In genomic region chr22:35608088-35608487, GRCh38 we compare ENCODE assay signal across 19 cellular contexts. TPM values are rescaled to one million over a fixed set of nuclear protein-coding genes. Genes with fewer than 3 reads are reported as not detected.
DNase-seq lines count a peak whose midpoint lies in the region; ATAC-seq and TF ChIP-seq lines count a peak whose summit lies in the region.
"Had no signal": no experiment of that assay in that cellular context is flagged by ENCODE, and none has a peak within 500 bp of the region (broad histone marks: within the 10 kb centered on the region; RNA-seq: fewer than 3 reads in every experiment).

No MANE protein-coding gene starts in this region.

- H3K79me2 ChIP-seq in osteoblast (ENCODE audit: insufficient read depth, low read length), result no peaks in the 10 kb centered on the region

- no peak overlapping the region for H2AFZ ChIP-seq in osteoblast (ENCODE audit: low read length)
- H2AFZ ChIP-seq: PC-9 had no signal

- POLR2A ChIA-PET in Panc1 (lab: Charles Lee), result no interaction called here

- H3K36me3 ChIP-seq in BLaER1 (no peaks in the 10 kb centered on the region), Panc1 (ENCODE audit: control insufficient read depth, insufficient read depth, low read length) (no peaks in the 10 kb centered on the region), osteoblast (ENCODE audit: insufficient read depth, low read length) (no peaks in the 10 kb centered on the region)

- H3K9me3 ChIP-seq in BLaER1 (no peaks in the 10 kb centered on the region), Panc1 (ENCODE audit: control insufficient read depth, insufficient read depth, low read depth, low read length) (no peaks in the 10 kb centered on the region), osteoblast (ENCODE audit: low read depth, low read length) (no peaks in the 10 kb centered on the region)

- H3K27me3 Mint-ChIP-seq in endothelial cell (ENCODE audit: unreplicated experiment), result peaks cover 11% of the 10 kb centered on the region

- H3K4me2 ChIP-seq in BLaER1 (0 out of 2 replicates have a peak overlapping the region, but pooled peaks have one; percentile 59), osteoblast (ENCODE audit: insufficient read depth, low read length) (no peak overlapping the region)
- H3K4me2 ChIP-seq: KMS-11, PC-9 had no signal

- intact Hi-C loops in Panc1 (cut with micrococcal nuclease; ENCODE audit: unreplicated experiment), result no loop called here

- H3K27ac Mint-ChIP-seq in endothelial cell (ENCODE audit: unreplicated experiment), result no peak overlapping the region

- H3K4me3 ChIP-seq in BLaER1, result no peak overlapping the region
- no peak overlapping the region for H3K4me3 ChIP-seq in Panc1 (ENCODE audit: low read depth in 2 of 2, low read length in 2 of 2)
- no peak overlapping the region for H3K4me3 ChIP-seq in osteoblast (ENCODE audit: insufficient read depth, low read length)
- H3K4me3 ChIP-seq: PC-9, SK-N-MC had no signal

- peaks cover 5% of the 10 kb centered on the region for H3K4me1 Mint-ChIP-seq in endothelial cell (ENCODE audit: unreplicated experiment)

- no peak for TF ChIP-seq CTCF in Panc1 (IDR thresholded peaks at IDR 0.05)
- TF ChIP-seq CTCF in endothelial cell (IDR thresholded peaks at IDR 0.05; ENCODE audit: unreplicated experiment), result no peak
- no peak for TF ChIP-seq CTCF in osteoblast (IDR thresholded peaks at IDR 0.05; ENCODE audit: extremely low read depth, low read depth, low read length)

- CTCF ChIA-PET in Panc1 (lab: Charles Lee), result no interaction called here

- H3K4me3 Mint-ChIP-seq in endothelial cell (ENCODE audit: unreplicated experiment), result peak overlapping the region; percentile 50
- H3K4me3 Mint-ChIP-seq: CD8-positive, alpha-beta memory T cell had no signal

- DNase-seq in Panc1 (ENCODE audit: low read depth, low spot score) (no peak), endothelial cell (ENCODE audit: low spot score) (no peak), osteoblast (ENCODE audit: insufficient read length, low spot score, missing footprints) (peak; percentile 89), HCEC 1CT (no peak), 8988T (no peak), COLO668 (lab: John Stamatoyannopoulos, UW; ENCODE audit: unreplicated experiment) (no peak)
- DNase-seq: C1 segment of cervical spinal cord; CD8-positive, alpha-beta memory T cell; DMS79; NCI-H1417; NCI-H187 treated with DMSO at 0.1 percent for 48 hours; NCI-H2227 treated with DMSO at 0.1 percent for 48 hours; NCI-H524 treated with DMSO at 0.1 percent for 48 hours; PC-9 had no signal

- H3K27me3 ChIP-seq in BLaER1 (no peaks in the 10 kb centered on the region), Panc1 (ENCODE audit: control insufficient read depth, insufficient read depth, low read length) (no peaks in the 10 kb centered on the region), osteoblast (ENCODE audit: insufficient read depth, low read length) (peaks cover 21% of the 10 kb centered on the region)

- in situ Hi-C loops in Panc1 (cut with HindIII; ENCODE audit: low pct_unique_long_range_greater_than_20kb, low sequenced_read_pairs), result no loop called here

- no peak for ATAC-seq in Panc1

- H3K9ac ChIP-seq in BLaER1, result no peak overlapping the region
- H3K9ac ChIP-seq: KMS-11 had no signal

- no peaks in the 10 kb centered on the region for H3K9me3 Mint-ChIP-seq in endothelial cell (ENCODE audit: unreplicated experiment)
- H3K9me3 Mint-ChIP-seq: CD8-positive, alpha-beta memory T cell had no signal

- peaks cover 62% of the 10 kb centered on the region for H3K4me1 ChIP-seq in BLaER1
- H3K4me1 ChIP-seq in Panc1 (ENCODE audit: control insufficient read depth, insufficient read depth, low read length), result peaks cover 49% of the 10 kb centered on the region
- H3K4me1 ChIP-seq in osteoblast (ENCODE audit: insufficient read depth, low read length), result no peaks in the 10 kb centered on the region

- no peak overlapping the region for H3K27ac ChIP-seq in BLaER1
- peak overlapping the region; percentile 96 for H3K27ac ChIP-seq in Panc1 (ENCODE audit: low read length)
- H3K27ac ChIP-seq in osteoblast (ENCODE audit: low read depth, low read length), result no peak overlapping the region
- H3K27ac ChIP-seq: HL-60, KMS-11, PC-9, SK-N-MC had no signal

- no TSS peak for BruUV-seq in Panc1 (replicated peaks; lab: Mats Ljungman, UMichigan)

- no peaks in the 10 kb centered on the region for H4K20me1 ChIP-seq in BLaER1
- no peaks in the 10 kb centered on the region for H4K20me1 ChIP-seq in osteoblast (ENCODE audit: insufficient read depth, low read length)

- H3K36me3 Mint-ChIP-seq in endothelial cell (ENCODE audit: low read depth, unreplicated experiment), result peaks cover 4% of the 10 kb centered on the region
- H3K36me3 Mint-ChIP-seq: CD8-positive, alpha-beta memory T cell had no signal

RNA-seq across cellular contexts. Expression of gene MB, which starts 9.0 kb away (rescaled TPM):
- total RNA-seq in Panc1 (2021; ENCODE audit: unreplicated experiment) (17.3 TPM), endothelial cell (ENCODE audit: unreplicated experiment) (not detected), osteoblast (0.36 TPM in 1 of 2 replicates, not detected in the other)
- 29.4 TPM for polyA plus RNA-seq in Panc1 (2012; ENCODE audit: insufficient read length)
- total RNA-seq: HT1080 had no signal
- polyA plus RNA-seq: CD8-positive, alpha-beta memory T cell had no signal

RNA-seq across cellular contexts. Expression of gene APOL6, which starts 40.2 kb away (rescaled TPM):
- total RNA-seq in Panc1 (2021; ENCODE audit: unreplicated experiment) (16.4 TPM), endothelial cell (ENCODE audit: unreplicated experiment) (0.23 TPM), osteoblast (40.7 and 51.8 TPM in 2 replicates)
- 4.8 TPM for polyA plus RNA-seq in Panc1 (2012; ENCODE audit: insufficient read length)

Comparison
In these comparisons a context has a peak if more than half of its experiments do, and no peak if none do; other contexts are left out.
1. RNA of gene MB, which starts 9.0 kb away (total RNA-seq): 17.3 TPM in Panc1 (single experiment); 0.36 TPM in osteoblast and not detected in endothelial cell (single experiment); every median in the first group is over 10 times any median in the second.
2. RNA of gene APOL6, which starts 40.2 kb away (total RNA-seq): 40.7 to 51.8 TPM in osteoblast and 16.4 TPM in Panc1 (single experiment); 0.23 TPM in endothelial cell (single experiment); every median in the first group is over 10 times any median in the second.